ENCODE assay signal across 1 cellular context in the genomic region with DNA sequence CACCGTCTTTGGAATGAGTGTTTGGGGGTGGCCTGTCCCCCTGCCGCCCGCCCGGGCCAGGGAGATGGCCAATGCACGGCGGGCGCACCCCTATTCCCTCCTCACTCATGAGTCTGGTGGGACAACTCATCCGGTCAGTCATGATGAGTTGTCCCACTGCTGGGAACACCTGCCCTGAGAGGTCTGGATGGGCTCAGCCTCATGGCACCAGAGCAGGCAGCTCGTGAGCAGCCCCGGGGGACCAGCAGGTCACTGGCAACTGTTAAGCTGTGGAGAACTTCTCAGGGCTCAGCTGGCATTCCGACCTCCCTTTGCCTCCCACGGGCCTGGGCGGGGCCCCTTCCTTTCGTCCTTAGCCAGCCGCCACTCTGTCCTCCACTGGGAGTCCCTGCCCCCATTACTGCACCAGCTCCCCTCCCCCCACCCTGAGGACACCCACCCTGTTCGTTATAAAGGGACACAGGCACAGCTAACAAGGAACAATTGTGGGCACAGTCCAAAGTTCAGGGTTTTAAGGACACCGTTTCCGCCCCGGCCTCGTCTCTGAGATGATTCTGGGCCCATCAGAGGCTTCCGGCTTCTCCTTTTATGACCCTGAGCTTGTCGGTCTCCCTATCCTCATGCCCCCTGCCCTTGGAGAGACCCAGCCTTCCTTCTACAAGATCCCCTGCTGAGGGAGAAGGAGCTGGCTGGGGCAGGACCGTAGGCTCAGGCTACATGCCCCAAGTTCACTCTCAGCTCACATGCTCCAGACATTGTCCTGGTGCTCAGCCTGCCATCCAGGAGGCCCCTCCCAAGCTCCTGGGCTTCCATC.
TF ChIP-seq lines count a peak whose summit lies in the region.

No MANE protein-coding gene starts in this region.

TF ChIP-seq in H1, 55 proteins besides CTCF, POLR2A, EP300 and RAD21:
- TF ChIP-seq KDM1A (IDR thresholded peaks at IDR 0.05; ENCODE audit: borderline replicate concordance, low read length): no peak
- TF ChIP-seq CEBPB (IDR thresholded peaks at IDR 0.05; ENCODE audit: low read depth, low read length): no peak
- TF ChIP-seq TBP (IDR thresholded peaks at IDR 0.05; ENCODE audit: low read depth, low read length): no peak
- no peak for TF ChIP-seq POU5F1 (IDR thresholded peaks at IDR 0.05; ENCODE audit: low read depth, low read length)
- TF ChIP-seq CHD1 (IDR thresholded peaks at IDR 0.05; ENCODE audit: low read depth, low read length): no peak
- no peak for TF ChIP-seq SIRT6 (IDR thresholded peaks at IDR 0.05; ENCODE audit: low read length)
- no peak for TF ChIP-seq RNF2 (IDR thresholded peaks at IDR 0.05; ENCODE audit: borderline replicate concordance, low read depth, low read length, missing control alignments, poor library complexity, severe bottlenecking)
